Comparison of ENCODE assay signal across 23 cellular contexts in the genomic region with DNA sequence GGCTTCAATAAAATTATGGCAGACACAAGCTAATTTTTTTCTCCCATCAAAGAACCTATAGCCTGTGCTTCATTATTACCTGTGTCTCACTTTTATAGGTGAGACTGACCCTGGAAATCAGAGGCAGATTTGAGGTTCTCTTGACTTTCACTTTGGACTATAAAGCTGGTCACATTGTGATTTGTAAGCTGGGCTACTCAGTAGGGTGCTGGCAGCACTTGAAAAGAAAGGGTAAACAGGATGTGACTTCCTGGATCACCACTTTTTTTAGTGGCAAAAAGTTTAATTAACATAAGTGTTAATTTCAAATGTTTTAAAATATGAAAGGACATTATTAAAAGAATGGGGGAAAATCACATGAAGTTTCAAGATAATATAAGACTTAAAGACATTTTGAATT.
"Had no signal": no experiment of that assay in that cellular context is flagged by ENCODE, and none has a peak within 500 bp of the region (broad histone marks: within the 10 kb centered on the region; RNA-seq: fewer than 3 reads in every experiment).

No MANE protein-coding gene starts in this region.

- FAIRE-seq: islet of Langerhans, pancreas had no signal

- H3K27ac Mint-ChIP-seq: activated CD4-positive, alpha-beta memory T cell treated with anti-CD3 and anti-CD28 coated beads for 36 hours; activated naive CD4-positive, alpha-beta T cell treated with anti-CD3 and anti-CD28 coated beads for 36 hours; activated naive CD8-positive, alpha-beta T cell treated with anti-CD3 and anti-CD28 coated beads, Interleukin-2, amount 10 ng/mL, durations not matched to agents 7 days and 5 days; nephron; stimulated activated effector memory CD8-positive, alpha-beta T cell treated with anti-CD3 and anti-CD28 coated beads, Interleukin-12 subunit alpha, Interleukin-12 subunit beta, amount 100 ng/mL, for 72 hours; stimulated activated naive CD8-positive, alpha-beta T cell treated with anti-CD3 and anti-CD28 coated beads, Interleukin-15, amount 100 ng/mL, for 72 hours; T-helper 17 cell had no signal

- H3K27me3 Mint-ChIP-seq: activated CD4-positive, alpha-beta memory T cell treated with anti-CD3 and anti-CD28 coated beads for 36 hours; activated naive CD8-positive, alpha-beta T cell treated with anti-CD3 and anti-CD28 coated beads, Interleukin-2, amount 10 ng/mL, durations not matched to agents 7 days and 5 days; stimulated activated naive CD8-positive, alpha-beta T cell treated with anti-CD3 and anti-CD28 coated beads, Interleukin-15, amount 100 ng/mL, for 72 hours had no signal

- H3K4me3 Mint-ChIP-seq: activated CD4-positive, alpha-beta memory T cell treated with anti-CD3 and anti-CD28 coated beads for 36 hours; activated naive CD4-positive, alpha-beta T cell treated with anti-CD3 and anti-CD28 coated beads for 36 hours; activated naive CD8-positive, alpha-beta T cell treated with anti-CD3 and anti-CD28 coated beads, Interleukin-2, amount 10 ng/mL, durations not matched to agents 7 days and 5 days; nephron; stimulated activated effector memory CD8-positive, alpha-beta T cell treated with anti-CD3 and anti-CD28 coated beads, Interleukin-12 subunit alpha, Interleukin-12 subunit beta, amount 100 ng/mL, for 72 hours; stimulated activated naive CD8-positive, alpha-beta T cell treated with anti-CD3 and anti-CD28 coated beads, Interleukin-15, amount 100 ng/mL, for 72 hours; T-helper 17 cell had no signal

- H3K4me3 ChIP-seq: heart right ventricle, pancreas, tibial artery had no signal

- H3K9me3 ChIP-seq: neutrophil, pancreas, tibial artery had no signal

- H3K36me3 ChIP-seq: heart right ventricle, neutrophil, pancreas, tibial artery had no signal

- H3K27me3 ChIP-seq: heart right ventricle, pancreas, tibial artery had no signal

- H3K4me1 Mint-ChIP-seq: activated naive CD8-positive, alpha-beta T cell treated with anti-CD3 and anti-CD28 coated beads, Interleukin-2, amount 10 ng/mL, durations not matched to agents 7 days and 5 days; stimulated activated effector memory CD8-positive, alpha-beta T cell treated with anti-CD3 and anti-CD28 coated beads, Interleukin-12 subunit alpha, Interleukin-12 subunit beta, amount 100 ng/mL, for 72 hours; stimulated activated naive CD8-positive, alpha-beta T cell treated with anti-CD3 and anti-CD28 coated beads, Interleukin-15, amount 100 ng/mL, for 72 hours; T-helper 17 cell had no signal

- H3K9me3 Mint-ChIP-seq: activated CD4-positive, alpha-beta memory T cell treated with anti-CD3 and anti-CD28 coated beads for 36 hours; activated naive CD4-positive, alpha-beta T cell treated with anti-CD3 and anti-CD28 coated beads for 36 hours; activated naive CD8-positive, alpha-beta T cell treated with anti-CD3 and anti-CD28 coated beads, Interleukin-2, amount 10 ng/mL, durations not matched to agents 7 days and 5 days; nephron; stimulated activated effector memory CD8-positive, alpha-beta T cell treated with anti-CD3 and anti-CD28 coated beads, Interleukin-12 subunit alpha, Interleukin-12 subunit beta, amount 100 ng/mL, for 72 hours; stimulated activated naive CD8-positive, alpha-beta T cell treated with anti-CD3 and anti-CD28 coated beads, Interleukin-15, amount 100 ng/mL, for 72 hours had no signal

- H3K4me1 ChIP-seq: pancreas had no signal

- H3K36me3 Mint-ChIP-seq: activated CD4-positive, alpha-beta memory T cell treated with anti-CD3 and anti-CD28 coated beads for 36 hours; activated naive CD8-positive, alpha-beta T cell treated with anti-CD3 and anti-CD28 coated beads, Interleukin-2, amount 10 ng/mL, durations not matched to agents 7 days and 5 days; stimulated activated effector memory CD8-positive, alpha-beta T cell treated with anti-CD3 and anti-CD28 coated beads, Interleukin-12 subunit alpha, Interleukin-12 subunit beta, amount 100 ng/mL, for 72 hours had no signal

- DNase-seq: activated CD4-positive, alpha-beta memory T cell treated with anti-CD3 and anti-CD28 coated beads for 36 hours; activated CD4-positive, alpha-beta T cell treated with anti-CD3 and anti-CD28 coated beads for 48 hours; activated CD4-positive, CD25-positive, alpha-beta regulatory T cell; activated effector memory CD4-positive, alpha-beta T cell treated with Interleukin-2 at 50 U/mL for 16 hours; activated naive CD4-positive, alpha-beta T cell treated with anti-CD3 and anti-CD28 coated beads for 36 hours; activated naive CD8-positive, alpha-beta T cell treated with anti-CD3 and anti-CD28 coated beads, Interleukin-2, amount 10 ng/mL, durations not matched to agents 7 days and 5 days; activated T-cell treated with anti-CD3 and anti-CD28 coated beads, Interleukin-2, amount 50 U/mL, for 48 hours; amniotic stem cell; cerebellar nuclear complex; cortex of kidney; heart right ventricle; left ventricle myocardium superior; mammary epithelial cell; pancreas; right cardiac atrium; stimulated activated naive CD8-positive, alpha-beta T cell treated with anti-CD3 and anti-CD28 coated beads, Interleukin-15, amount 100 ng/mL, for 72 hours; T-helper 17 cell; tibial artery had no signal

- H3K27ac ChIP-seq: epithelial cell of prostate, heart right ventricle, neutrophil, pancreas, tibial artery had no signal
